Comparison of ENCODE assay signal across 37 cellular contexts in genomic region chr1:14951766-14952165, GRCh38.
"Had no signal": no experiment of that assay in that cellular context is flagged by ENCODE, and none has a peak within 500 bp of the region (broad histone marks: within the 10 kb centered on the region; RNA-seq: fewer than 3 reads in every experiment).

No MANE protein-coding gene starts in this region.

- H3K27me3 Mint-ChIP-seq: activated B cell treated with CpG ODN at 0.5 μM for 24 hours; activated CD4-positive, alpha-beta memory T cell treated with anti-CD3 and anti-CD28 coated beads for 36 hours; activated CD4-positive, alpha-beta T cell treated with anti-CD3 and anti-CD28 coated beads, Interleukin-2, amount 10 ng/mL, durations not matched to agents 24 days and 14 days; activated CD8-positive, alpha-beta T cell treated with anti-CD3 and anti-CD28 coated beads for 36 hours; activated naive CD4-positive, alpha-beta T cell treated with anti-CD3 and anti-CD28 coated beads, Interleukin-2, amount 50 U/mL, for 24 hours; activated naive CD8-positive, alpha-beta T cell; activated naive CD8-positive, alpha-beta T cell treated with anti-CD3 and anti-CD28 coated beads, Interleukin-2, amount 50 U/mL, for 24 hours had no signal

- H3K4me1 Mint-ChIP-seq: activated B cell treated with CpG ODN at 0.5 μM for 24 hours; activated CD4-positive, alpha-beta T cell treated with anti-CD3 and anti-CD28 coated beads, Interleukin-2, amount 10 ng/mL, durations not matched to agents 24 days and 14 days; activated naive CD4-positive, alpha-beta T cell treated with anti-CD3 and anti-CD28 coated beads, Interleukin-2, amount 10 ng/mL, durations not matched to agents 7 days and 5 days; activated naive CD4-positive, alpha-beta T cell treated with anti-CD3 and anti-CD28 coated beads, Interleukin-2, amount 50 U/mL, for 24 hours; activated naive CD8-positive, alpha-beta T cell treated with anti-CD3 and anti-CD28 coated beads, Interleukin-2, amount 10 ng/mL, durations not matched to agents 7 days and 5 days; activated naive CD8-positive, alpha-beta T cell treated with anti-CD3 and anti-CD28 coated beads, Interleukin-2, amount 50 U/mL, for 24 hours; activated T-helper 17 cell treated with anti-CD3 and anti-CD28 coated beads, Interleukin-2, amount 50 U/mL, for 72 hours; central memory CD8-positive, alpha-beta T cell had no signal

- DNase-seq: activated B cell treated with CpG ODN at 0.5 μM for 24 hours; activated CD4-positive, alpha-beta memory T cell treated with anti-CD3 and anti-CD28 coated beads for 36 hours; activated CD4-positive, alpha-beta T cell treated with anti-CD3 and anti-CD28 coated beads for 4 hours; activated CD4-positive, alpha-beta T cell treated with anti-CD3 and anti-CD28 coated beads, Interleukin-2, amount 10 ng/mL, durations not matched to agents 24 days and 14 days; activated CD4-positive, alpha-beta T cell treated with anti-CD3 and anti-CD28 coated beads, Interleukin-2, amount 50 U/mL, for 1 hour; activated CD4-positive, alpha-beta T cell treated with anti-CD3 and anti-CD28 coated beads, Interleukin-2, amount 50 U/mL, for 4 hours; activated CD4-positive, CD25-positive, alpha-beta regulatory T cell treated with anti-CD3 and anti-CD28 coated beads, Interleukin-2, amount 50 U/mL, for 72 hours; activated CD8-positive, alpha-beta memory T cell treated with anti-CD3 and anti-CD28 coated beads, Interleukin-2, amount 50 U/mL, for 4 hours; activated CD8-positive, alpha-beta T cell treated with anti-CD3 and anti-CD28 coated beads for 36 hours; activated effector memory CD4-positive, alpha-beta T cell treated with Interleukin-2 at 50 U/mL for 16 hours; activated gamma-delta T cell; activated naive CD4-positive, alpha-beta T cell treated with anti-CD3 and anti-CD28 coated beads, Interleukin-2, amount 10 ng/mL, durations not matched to agents 7 days and 5 days; activated naive CD4-positive, alpha-beta T cell treated with Interleukin-2 at 50 U/mL for 16 hours; activated naive CD8-positive, alpha-beta T cell treated with anti-CD3 and anti-CD28 coated beads, Interleukin-2, amount 10 ng/mL, durations not matched to agents 7 days and 5 days; activated naive CD8-positive, alpha-beta T cell treated with anti-CD3 and anti-CD28 coated beads, Interleukin-2, amount 50 U/mL, for 24 hours; activated T-cell treated with anti-CD3 and anti-CD28 coated beads for 4 hours; activated T-cell treated with anti-CD3 and anti-CD28 coated beads, Interleukin-2, amount 50 U/mL, for 1 hour; activated T-cell treated with anti-CD3 and anti-CD28 coated beads, Interleukin-2, amount 50 U/mL, for 4 hours; activated T-cell treated with anti-CD3 and anti-CD28 coated beads, Interleukin-2, amount 50 U/mL, for 72 hours; amniotic stem cell; aorta; body of pancreas; brain microvascular endothelial cell; caudate nucleus; cerebellar nuclear complex; T-helper 1 cell; T-helper 2 cell; T-helper 9 cell had no signal

- H3K9me3 ChIP-seq: body of pancreas had no signal

- H3K4me3 Mint-ChIP-seq: activated B cell treated with CpG ODN at 0.5 μM for 24 hours; activated CD4-positive, alpha-beta memory T cell treated with anti-CD3 and anti-CD28 coated beads for 36 hours; activated CD4-positive, alpha-beta T cell treated with anti-CD3 and anti-CD28 coated beads, Interleukin-2, amount 10 ng/mL, durations not matched to agents 24 days and 14 days; activated CD8-positive, alpha-beta T cell treated with anti-CD3 and anti-CD28 coated beads for 36 hours; activated naive CD4-positive, alpha-beta T cell treated with anti-CD3 and anti-CD28 coated beads, Interleukin-2, amount 10 ng/mL, durations not matched to agents 7 days and 5 days; activated naive CD4-positive, alpha-beta T cell treated with anti-CD3 and anti-CD28 coated beads, Interleukin-2, amount 50 U/mL, for 24 hours; activated naive CD8-positive, alpha-beta T cell; activated naive CD8-positive, alpha-beta T cell treated with anti-CD3 and anti-CD28 coated beads, Interleukin-2, amount 10 ng/mL, durations not matched to agents 7 days and 5 days; activated naive CD8-positive, alpha-beta T cell treated with anti-CD3 and anti-CD28 coated beads, Interleukin-2, amount 50 U/mL, for 24 hours; activated T-cell treated with anti-CD3 and anti-CD28 coated beads, Interleukin-2, amount 50 U/mL, for 4 hours; activated T-cell treated with anti-CD3 and anti-CD28 coated beads, Interleukin-2, amount 50 U/mL, for 72 hours; activated T-helper 1 cell treated with anti-CD3 and anti-CD28 coated beads, Interleukin-12 subunit alpha, Interleukin-12 subunit beta, Interleukin-2, Interleukin-4 antibody, amounts not matched to agents 30 ng/mL and 10 ng/mL and 1 ng/mL, durations not matched to agents 14 hours and 24 hours and 36 hours; activated T-helper 17 cell treated with anti-CD3 and anti-CD28 coated beads, Interleukin-2, amount 50 U/mL, for 72 hours; central memory CD8-positive, alpha-beta T cell; T-helper 1 cell treated with Interleukin-12 subunit alpha and Interleukin-12 subunit beta and Interleukin-4 antibody, amounts not matched to agents 30 μg/mL and 1 μg/mL, for 36 hours; T-helper 2 cell treated with Interferon-gamma antibody and Interleukin-4, amounts not matched to agents 5 μg/mL and 100 μg/mL, for 36 hours had no signal

- H3K36me3 Mint-ChIP-seq: activated CD4-positive, alpha-beta memory T cell treated with anti-CD3 and anti-CD28 coated beads for 36 hours; activated naive CD4-positive, alpha-beta T cell treated with anti-CD3 and anti-CD28 coated beads, Interleukin-2, amount 10 ng/mL, durations not matched to agents 7 days and 5 days; activated naive CD4-positive, alpha-beta T cell treated with anti-CD3 and anti-CD28 coated beads, Interleukin-2, amount 50 U/mL, for 24 hours; activated naive CD8-positive, alpha-beta T cell; activated naive CD8-positive, alpha-beta T cell treated with anti-CD3 and anti-CD28 coated beads, Interleukin-2, amount 10 ng/mL, durations not matched to agents 7 days and 5 days had no signal

- H3K27ac Mint-ChIP-seq: activated B cell treated with CpG ODN at 0.5 μM for 24 hours; activated CD4-positive, alpha-beta memory T cell treated with anti-CD3 and anti-CD28 coated beads for 36 hours; activated CD4-positive, alpha-beta T cell treated with anti-CD3 and anti-CD28 coated beads, Interleukin-2, amount 10 ng/mL, durations not matched to agents 24 days and 14 days; activated CD8-positive, alpha-beta T cell treated with anti-CD3 and anti-CD28 coated beads for 36 hours; activated naive CD4-positive, alpha-beta T cell treated with anti-CD3 and anti-CD28 coated beads, Interleukin-2, amount 10 ng/mL, durations not matched to agents 7 days and 5 days; activated naive CD4-positive, alpha-beta T cell treated with anti-CD3 and anti-CD28 coated beads, Interleukin-2, amount 50 U/mL, for 24 hours; activated naive CD8-positive, alpha-beta T cell; activated naive CD8-positive, alpha-beta T cell treated with anti-CD3 and anti-CD28 coated beads, Interleukin-2, amount 10 ng/mL, durations not matched to agents 7 days and 5 days; activated naive CD8-positive, alpha-beta T cell treated with anti-CD3 and anti-CD28 coated beads, Interleukin-2, amount 50 U/mL, for 24 hours; activated T-cell treated with anti-CD3 and anti-CD28 coated beads, Interleukin-2, amount 50 U/mL, for 72 hours; activated T-helper 1 cell treated with anti-CD3 and anti-CD28 coated beads, Interleukin-12 subunit alpha, Interleukin-12 subunit beta, Interleukin-2, Interleukin-4 antibody, amounts not matched to agents 30 ng/mL and 10 ng/mL and 1 ng/mL, durations not matched to agents 14 hours and 24 hours and 36 hours; activated T-helper 17 cell treated with anti-CD3 and anti-CD28 coated beads, Interleukin-2, amount 50 U/mL, for 72 hours; T-helper 1 cell treated with Interleukin-12 subunit alpha and Interleukin-12 subunit beta and Interleukin-4 antibody, amounts not matched to agents 30 μg/mL and 1 μg/mL, for 36 hours; T-helper 2 cell treated with Interferon-gamma antibody and Interleukin-4, amounts not matched to agents 5 μg/mL and 100 μg/mL, for 36 hours had no signal

- ATAC-seq: activated CD8-positive, alpha-beta T cell treated with anti-CD3 and anti-CD28 coated beads for 36 hours; activated naive CD8-positive, alpha-beta T cell treated with anti-CD3 and anti-CD28 coated beads, Interleukin-2, amount 50 U/mL, for 24 hours; activated T-cell treated with anti-CD3 and anti-CD28 coated beads, Interleukin-2, amount 50 U/mL, for 4 hours; activated T-cell treated with anti-CD3 and anti-CD28 coated beads, Interleukin-2, amount 50 U/mL, for 72 hours; activated T-helper 17 cell treated with anti-CD3 and anti-CD28 coated beads, Interleukin-2, amount 50 U/mL, for 72 hours; body of pancreas had no signal

- H3K27ac ChIP-seq: body of pancreas, brain microvascular endothelial cell, cardiac muscle cell, VCaP had no signal

- H3K9me3 Mint-ChIP-seq: activated B cell treated with CpG ODN at 0.5 μM for 24 hours; activated CD4-positive, alpha-beta memory T cell treated with anti-CD3 and anti-CD28 coated beads for 36 hours; activated CD4-positive, alpha-beta T cell treated with anti-CD3 and anti-CD28 coated beads, Interleukin-2, amount 10 ng/mL, durations not matched to agents 24 days and 14 days; activated CD8-positive, alpha-beta T cell treated with anti-CD3 and anti-CD28 coated beads for 36 hours; activated naive CD4-positive, alpha-beta T cell treated with anti-CD3 and anti-CD28 coated beads, Interleukin-2, amount 10 ng/mL, durations not matched to agents 7 days and 5 days; activated naive CD4-positive, alpha-beta T cell treated with anti-CD3 and anti-CD28 coated beads, Interleukin-2, amount 50 U/mL, for 24 hours; activated naive CD8-positive, alpha-beta T cell treated with anti-CD3 and anti-CD28 coated beads, Interleukin-2, amount 10 ng/mL, durations not matched to agents 7 days and 5 days; activated naive CD8-positive, alpha-beta T cell treated with anti-CD3 and anti-CD28 coated beads, Interleukin-2, amount 50 U/mL, for 24 hours; activated T-cell treated with anti-CD3 and anti-CD28 coated beads, Interleukin-2, amount 50 U/mL, for 4 hours; activated T-cell treated with anti-CD3 and anti-CD28 coated beads, Interleukin-2, amount 50 U/mL, for 72 hours; activated T-helper 1 cell treated with anti-CD3 and anti-CD28 coated beads, Interleukin-12 subunit alpha, Interleukin-12 subunit beta, Interleukin-2, Interleukin-4 antibody, amounts not matched to agents 30 ng/mL and 10 ng/mL and 1 ng/mL, durations not matched to agents 14 hours and 24 hours and 36 hours; activated T-helper 17 cell treated with anti-CD3 and anti-CD28 coated beads, Interleukin-2, amount 50 U/mL, for 72 hours; central memory CD8-positive, alpha-beta T cell; T-helper 1 cell treated with Interleukin-12 subunit alpha and Interleukin-12 subunit beta and Interleukin-4 antibody, amounts not matched to agents 30 μg/mL and 1 μg/mL, for 36 hours; T-helper 2 cell treated with Interferon-gamma antibody and Interleukin-4, amounts not matched to agents 5 μg/mL and 100 μg/mL, for 36 hours had no signal

- H3K36me3 ChIP-seq: brain microvascular endothelial cell, cardiac muscle cell had no signal

- H3K4me3 ChIP-seq: body of pancreas, cardiac muscle cell had no signal

- H3K27me3 ChIP-seq: body of pancreas, brain microvascular endothelial cell, cardiac muscle cell had no signal
